ENCODE assay signal across 8 cellular contexts in the genomic region with DNA sequence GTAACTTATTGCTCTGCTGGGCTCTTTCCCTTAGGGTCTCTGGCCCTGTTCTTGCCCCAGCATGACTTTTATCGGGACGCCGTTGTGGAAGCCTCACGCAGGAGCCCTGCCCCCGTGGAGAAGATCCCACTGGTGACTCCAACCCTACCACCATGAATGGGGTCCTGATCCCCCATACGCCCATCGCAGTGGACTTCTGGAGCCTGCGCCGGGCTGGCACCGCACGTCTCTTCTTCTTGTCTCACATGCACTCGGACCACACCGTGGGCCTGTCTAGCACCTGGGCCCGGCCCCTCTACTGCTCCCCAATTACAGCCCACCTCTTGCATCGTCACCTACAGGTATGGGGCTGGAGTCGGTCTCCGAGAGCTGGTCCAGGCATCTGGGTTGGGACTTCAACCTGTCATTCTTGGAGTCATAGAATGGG. TPM values are rescaled to one million over a fixed set of nuclear protein-coding genes. Genes with fewer than 3 reads are reported as not detected.
DNase-seq lines count a peak whose midpoint lies in the region; TF ChIP-seq lines count a peak whose summit lies in the region.

No MANE protein-coding gene starts in this region.

- no peaks in the 10 kb centered on the region for H3K9me3 ChIP-seq in OCI-LY1 (ENCODE audit: low read length)
- H3K9me3 ChIP-seq in mononuclear cell (ENCODE audit: low read depth, low read length): no peaks in the 10 kb centered on the region

- H3K9me2 ChIP-seq in OCI-LY1 (ENCODE audit: low read depth, low read length): no peaks in the 10 kb centered on the region

- DNase-seq in NCI-H1436 (lab: John Stamatoyannopoulos, UW) (peak; percentile 5), NCI-H1436 treated with DMSO at 0.1 percent for 48 hours (lab: John Stamatoyannopoulos, UW) (no peak), HFF-Myc (ENCODE audit: extremely low read depth, low read depth) (no peak), choroid plexus epithelial cell (ENCODE audit: low read depth) (no peak), NOMO-1 treated with dmso at 0.1 percent for 144 hours (lab: John Stamatoyannopoulos, UW; ENCODE audit: unreplicated experiment) (no peak)

- H3K4me1 ChIP-seq in OCI-LY1 (ENCODE audit: insufficient read depth, low read length, severe bottlenecking) (peaks cover 27% of the 10 kb centered on the region), mononuclear cell (ENCODE audit: insufficient read depth, low read length) (peaks cover 51% of the 10 kb centered on the region), urinary bladder (ENCODE audit: insufficient read depth) (no peaks in the 10 kb centered on the region)

- no peaks in the 10 kb centered on the region; the same call in 1 of the 2 replicates for H3F3A ChIP-seq in OCI-LY1 (ENCODE audit: insufficient read depth, low read length)

- H3K79me2 ChIP-seq in OCI-LY1 (ENCODE audit: insufficient read depth, low read length): peaks cover 13% of the 10 kb centered on the region; the same call in 1 of the 2 replicates

- TF ChIP-seq CTCF in HFF-Myc (IDR thresholded peaks at IDR 0.05; ENCODE audit: low read depth, low read length, missing control alignments) (no peak), OCI-LY1 (IDR thresholded peaks at IDR 0.05; ENCODE audit: low read length) (no peak), choroid plexus epithelial cell (conservative IDR thresholded peaks at IDR 0.05; ENCODE audit: low read depth, low read length) (no peak)

- WGBS in urinary bladder: under 1% methylated on average over 17 of the region's 17 CpGs

- H3K4me2 ChIP-seq in OCI-LY1 (ENCODE audit: low read length): peak overlapping the region; percentile 70

- H3K4me3 ChIP-seq in HFF-Myc (replicated peaks; ENCODE audit: low read depth, low read length): peak overlapping the region; percentile 95
- peak overlapping the region; percentile 86 for H3K4me3 ChIP-seq in OCI-LY1 (ENCODE audit: low read depth, low read length, poor library complexity, severe bottlenecking)
- peak overlapping the region; percentile 73 for H3K4me3 ChIP-seq in choroid plexus epithelial cell (ENCODE audit: low read depth, low read length)
- H3K4me3 ChIP-seq in mononuclear cell (ENCODE audit: low read length): peak overlapping the region; percentile 66
- H3K4me3 ChIP-seq in urinary bladder (ENCODE audit: low read depth, low read length): peak overlapping the region; percentile 66

- H3K36me3 ChIP-seq in OCI-LY1 (ENCODE audit: insufficient read depth, low read length) (peaks cover 36% of the 10 kb centered on the region), urinary bladder (ENCODE audit: insufficient read depth) (no peaks in the 10 kb centered on the region)

- H3K9ac ChIP-seq in OCI-LY1 (ENCODE audit: low read length): peak overlapping the region; percentile 87

- H2AFZ ChIP-seq in OCI-LY1 (ENCODE audit: low read length): peak overlapping the region; percentile 68; the same call in 1 of the 2 replicates

- peak overlapping the region; percentile 53 for H3K27ac ChIP-seq in OCI-LY1 (ENCODE audit: low read depth, low read length, poor library complexity, severe bottlenecking)
- no peak overlapping the region for H3K27ac ChIP-seq in urinary bladder (ENCODE audit: low read depth)

- H4K20me1 ChIP-seq in OCI-LY1 (ENCODE audit: insufficient read depth, low read length): no peaks in the 10 kb centered on the region

- H3K27me3 ChIP-seq in OCI-LY1 (ENCODE audit: insufficient read depth, low read length) (no peaks in the 10 kb centered on the region), mononuclear cell (ENCODE audit: insufficient read depth, low read length) (no peaks in the 10 kb centered on the region)

RNA-seq across cellular contexts. Expression of a gene that starts 0.3 kb away (rescaled TPM):
- total RNA-seq in mononuclear cell: 4.3 TPM
- 5.0 TPM for total RNA-seq in urinary bladder
- polyA plus RNA-seq in urinary bladder: 5.1 TPM

RNA-seq across cellular contexts. Expression of a gene that starts 0.8 kb away (rescaled TPM):
- total RNA-seq in mononuclear cell (22.4 TPM), urinary bladder (35.3 TPM)
- 9.2 TPM for polyA plus RNA-seq in urinary bladder

RNA-seq across cellular contexts. Expression of a gene that starts 18.1 kb away (rescaled TPM):
- total RNA-seq in mononuclear cell: 1.6 TPM
- 0.90 TPM for total RNA-seq in urinary bladder
- polyA plus RNA-seq in urinary bladder: 0.25 TPM

RNA-seq across cellular contexts. Expression of a gene that starts 23.7 kb away (rescaled TPM):
- 99.5 TPM for total RNA-seq in mononuclear cell
- total RNA-seq in urinary bladder: 41.7 TPM
- 23.5 TPM for polyA plus RNA-seq in urinary bladder

RNA-seq across cellular contexts. Expression of a gene that starts 33.9 kb away (rescaled TPM):
- total RNA-seq in mononuclear cell: 70.5 TPM
- 2.3 TPM for total RNA-seq in urinary bladder
- polyA plus RNA-seq in urinary bladder: 1.2 TPM
